Comparison of ENCODE assay signal across 18 cellular contexts in genomic region chr2:34254272-34254882, GRCh38.
A peak's percentile ranks its signal among the peaks of the same experiment; 100 is the strongest.
DNase-seq lines count a peak whose midpoint lies in the region; ATAC-seq and TF ChIP-seq lines count a peak whose summit lies in the region.
"Had no signal": no experiment of that assay in that cellular context is flagged by ENCODE, and none has a peak within 500 bp of the region (broad histone marks: within the 10 kb centered on the region; RNA-seq: fewer than 3 reads in every experiment).

No MANE protein-coding gene starts in this region.

- TF ChIP-seq CTCF in body of pancreas (IDR thresholded peaks at IDR 0.05) (no peak), kidney epithelial cell (IDR thresholded peaks at IDR 0.05; ENCODE audit: insufficient read depth, low read length, poor library complexity, severe bottlenecking) (no peak), transverse colon (IDR thresholded peaks at IDR 0.05) (no peak), gastrocnemius medialis (IDR thresholded peaks at IDR 0.05 in 4 of 5, conservative IDR thresholded peaks at IDR 0.05 in 1 of 5) (no peak)

- no peak for DNase-seq in body of pancreas
- peak; percentile 25 for DNase-seq in kidney epithelial cell (ENCODE audit: low read depth)
- no peak for DNase-seq in mesenchymal stem cell
- no peak for DNase-seq in transverse colon
- DNase-seq in NCI-H748 treated with DMSO at 0.1 percent for 48 hours (lab: John Stamatoyannopoulos, UW): no peak
- no peak for DNase-seq in activated CD8-positive, alpha-beta memory T cell treated with anti-CD3 and anti-CD28 coated beads, Interleukin-2, amount 10 ng/mL, durations not matched to agents 7 days and 5 days
- DNase-seq in gastrocnemius medialis: no peak
- DNase-seq: BE2C; Calu3; CD4-positive, alpha-beta T cell; GF-D8; GM23248; KG1; NCI-H1048; NCI-H1436 treated with DMSO at 0.1 percent for 48 hours; NCI-H2029 treated with DMSO at 0.1 percent for 48 hours; NCI-H774 had no signal

- H3K4me3 ChIP-seq in body of pancreas: no peak overlapping the region
- no peak overlapping the region for H3K4me3 ChIP-seq in kidney epithelial cell (ENCODE audit: low read depth, low read length)
- H3K4me3 ChIP-seq in mesenchymal stem cell (ENCODE audit: insufficient read depth in 1 of 2, low read depth in 1 of 2, low read length in 2 of 2): no peak overlapping the region
- no peak overlapping the region for H3K4me3 ChIP-seq in transverse colon
- H3K4me3 ChIP-seq in gastrocnemius medialis: no peak overlapping the region
- H3K4me3 ChIP-seq: GM23248 had no signal

- TF ChIP-seq POLR2A in body of pancreas (IDR thresholded peaks at IDR 0.05) (peak in 2 of 3 donors; percentile 9 to 21), transverse colon (IDR thresholded peaks at IDR 0.05) (no peak), gastrocnemius medialis (IDR thresholded peaks at IDR 0.05) (no peak)

- H3K27ac ChIP-seq in body of pancreas (peak overlapping the region; percentile 60 to 75 (median 66)), mesenchymal stem cell (ENCODE audit: low read length, poor library complexity, severe bottlenecking) (peak overlapping the region; percentile 89), transverse colon (peak overlapping the region in 3 of 4 donors; percentile 23 to 40 (median 24)), gastrocnemius medialis (no peak overlapping the region)
- H3K27ac ChIP-seq: GM23248, RWPE1 had no signal

- H3K14ac ChIP-seq in mesenchymal stem cell (ENCODE audit: low read length in 2 of 2): no peak overlapping the region

- H3K27me3 ChIP-seq in body of pancreas (no peaks in the 10 kb centered on the region), kidney epithelial cell (ENCODE audit: control insufficient read depth, insufficient read depth, low read length) (no peaks in the 10 kb centered on the region), mesenchymal stem cell (ENCODE audit: control insufficient read depth in 1 of 2, insufficient read depth in 1 of 2, low read length in 2 of 2) (no peaks in the 10 kb centered on the region), transverse colon (no peaks in the 10 kb centered on the region), gastrocnemius medialis (no peaks in the 10 kb centered on the region)
- H3K27me3 ChIP-seq: BE2C had no signal

- no peak overlapping the region for H2AK5ac ChIP-seq in mesenchymal stem cell (ENCODE audit: low read length, severe bottlenecking)

- TF ChIP-seq EP300 in transverse colon (IDR thresholded peaks at IDR 0.05; ENCODE audit: low read depth): no peak

- ATAC-seq in body of pancreas (peak; percentile 90), gastrocnemius medialis (no peak)
- ATAC-seq in activated CD8-positive, alpha-beta memory T cell treated with anti-CD3 and anti-CD28 coated beads, Interleukin-2, amount 10 ng/mL, durations not matched to agents 7 days and 5 days: no peak

- no peaks in the 10 kb centered on the region for H3K4me1 Mint-ChIP-seq in activated CD8-positive, alpha-beta memory T cell treated with anti-CD3 and anti-CD28 coated beads, Interleukin-2, amount 10 ng/mL, durations not matched to agents 7 days and 5 days

- no peaks in the 10 kb centered on the region for H3K36me3 ChIP-seq in body of pancreas (replicated peaks in 1 of 2; ENCODE audit: insufficient read depth in 1 of 2, low read depth in 2 of 2)
- H3K36me3 ChIP-seq in kidney epithelial cell (ENCODE audit: control insufficient read depth, insufficient read depth, low read length): no peaks in the 10 kb centered on the region
- no peaks in the 10 kb centered on the region for H3K36me3 ChIP-seq in mesenchymal stem cell (ENCODE audit: control insufficient read depth in 1 of 2, insufficient read depth in 2 of 2, low read depth in 1 of 2, low read length in 2 of 2)
- H3K36me3 ChIP-seq in transverse colon: no peaks in the 10 kb centered on the region
- H3K36me3 ChIP-seq in gastrocnemius medialis: no peaks in the 10 kb centered on the region
- H3K36me3 ChIP-seq: BE2C had no signal

- H3K18ac ChIP-seq in mesenchymal stem cell (ENCODE audit: low read depth in 1 of 2, low read length in 2 of 2): no peak overlapping the region

- H3K27me3 Mint-ChIP-seq in activated CD8-positive, alpha-beta memory T cell treated with anti-CD3 and anti-CD28 coated beads, Interleukin-2, amount 10 ng/mL, durations not matched to agents 7 days and 5 days: no peaks in the 10 kb centered on the region
- H3K27me3 Mint-ChIP-seq: CD4-positive, alpha-beta T cell had no signal

- peaks cover 3% of the 10 kb centered on the region for H3K9me3 Mint-ChIP-seq in activated CD8-positive, alpha-beta memory T cell treated with anti-CD3 and anti-CD28 coated beads, Interleukin-2, amount 10 ng/mL, durations not matched to agents 7 days and 5 days (ENCODE audit: low read depth)
- H3K9me3 Mint-ChIP-seq: CD4-positive, alpha-beta T cell had no signal

- CTCF ChIA-PET in activated CD8-positive, alpha-beta memory T cell treated with anti-CD3 and anti-CD28 coated beads, Interleukin-2, amount 10 ng/mL, durations not matched to agents 7 days and 5 days (lab: Charles Lee): no interaction called here

- no peak overlapping the region for H3K4me3 Mint-ChIP-seq in activated CD8-positive, alpha-beta memory T cell treated with anti-CD3 and anti-CD28 coated beads, Interleukin-2, amount 10 ng/mL, durations not matched to agents 7 days and 5 days
- H3K4me3 Mint-ChIP-seq: CD4-positive, alpha-beta T cell had no signal

- H2BK15ac ChIP-seq in mesenchymal stem cell (ENCODE audit: low read depth, poor library complexity, severe bottlenecking): no peak overlapping the region

- peak overlapping the region; percentile 54 for H2BK5ac ChIP-seq in mesenchymal stem cell (ENCODE audit: low read depth, low read length, poor library complexity, severe bottlenecking)

- in situ Hi-C loops in transverse colon (cut with MboI; ENCODE audit: low pct_ligation_motif_present in 1 of 4, low pct_unique_long_range_greater_than_20kb in 1 of 4, low sequenced_read_pairs in 3 of 4): no loop called here
- in situ Hi-C loops in gastrocnemius medialis (cut with MboI; ENCODE audit: low sequenced_read_pairs in 4 of 4): no loop called here

- no peaks in the 10 kb centered on the region for H3K36me3 Mint-ChIP-seq in activated CD8-positive, alpha-beta memory T cell treated with anti-CD3 and anti-CD28 coated beads, Interleukin-2, amount 10 ng/mL, durations not matched to agents 7 days and 5 days

- no peaks in the 10 kb centered on the region for H3K9me3 ChIP-seq in body of pancreas
- H3K9me3 ChIP-seq in mesenchymal stem cell (ENCODE audit: control insufficient read depth, low read length): no peaks in the 10 kb centered on the region
- H3K9me3 ChIP-seq in transverse colon: no peaks in the 10 kb centered on the region
- no peaks in the 10 kb centered on the region for H3K9me3 ChIP-seq in gastrocnemius medialis
- H3K9me3 ChIP-seq: BE2C had no signal

- H4K91ac ChIP-seq in mesenchymal stem cell (ENCODE audit: low read length): no peak overlapping the region

- no peak overlapping the region for H2BK12ac ChIP-seq in mesenchymal stem cell (ENCODE audit: low read length in 2 of 2)

- H4K8ac ChIP-seq in mesenchymal stem cell (ENCODE audit: low read length): no peak overlapping the region

- 27 to 28% methylated on average over 2 of the region's 2 CpGs for WGBS in body of pancreas, 2 donors
- WGBS in mesenchymal stem cell: 40% methylated on average over 1 of the region's 2 CpGs
- WGBS in transverse colon (ENCODE audit: low coverage in 1 of 2), 2 donors: 30 to 33% methylated on average over 2 of the region's 2 CpGs

- no peak overlapping the region for H3K4ac ChIP-seq in mesenchymal stem cell (ENCODE audit: low read depth in 1 of 2, low read length in 2 of 2)

- H3K4me1 ChIP-seq in body of pancreas: peaks cover 39% of the 10 kb centered on the region
- H3K4me1 ChIP-seq in mesenchymal stem cell (ENCODE audit: control insufficient read depth, insufficient read depth, low read depth, low read length): no peaks in the 10 kb centered on the region
- peaks cover 0 to 20% (median 9%) of the 10 kb centered on the region in 4 donors for H3K4me1 ChIP-seq in transverse colon
- no peaks in the 10 kb centered on the region for H3K4me1 ChIP-seq in gastrocnemius medialis
- H3K4me1 ChIP-seq: BE2C had no signal

- H2AFZ ChIP-seq in mesenchymal stem cell (ENCODE audit: low read depth, low read length): no peak overlapping the region
- H2AFZ ChIP-seq: GM23248 had no signal

- intact Hi-C loops in body of pancreas (cut with DNase I): no loop called here
- intact Hi-C loops in transverse colon (cut with DNase I; ENCODE audit: low total_unique reads): no loop called here
- intact Hi-C loops in gastrocnemius medialis (cut with DNase I; ENCODE audit: low total_unique reads): no loop called here

- no peak overlapping the region for H2BK120ac ChIP-seq in mesenchymal stem cell (ENCODE audit: low read depth, low read length)

- H3K27ac Mint-ChIP-seq in activated CD8-positive, alpha-beta memory T cell treated with anti-CD3 and anti-CD28 coated beads, Interleukin-2, amount 10 ng/mL, durations not matched to agents 7 days and 5 days: no peak overlapping the region
- H3K27ac Mint-ChIP-seq: CD4-positive, alpha-beta T cell had no signal

- H3K79me1 ChIP-seq in mesenchymal stem cell (replicated peaks; ENCODE audit: low read length, poor library complexity, severe bottlenecking): no peaks in the 10 kb centered on the region

- no peak overlapping the region for H3K23ac ChIP-seq in mesenchymal stem cell (ENCODE audit: low read length in 2 of 2)

- H3K4me2 ChIP-seq in mesenchymal stem cell (ENCODE audit: low read length, poor library complexity, severe bottlenecking): peak overlapping the region; percentile 17

- no peak overlapping the region for H3K9ac ChIP-seq in mesenchymal stem cell (ENCODE audit: low read length)
- H3K9ac ChIP-seq: GM23248 had no signal

Comparison
In these comparisons a context has a peak if more than half of its experiments do, and no peak if none do; other contexts are left out.
1. H3K27ac ChIP-seq: peak in body of pancreas (4 of 4), mesenchymal stem cell (single experiment) and transverse colon (3 of 4); none in gastrocnemius medialis (0 of 4).
2. POLR2A ChIP-seq: peak in body of pancreas (2 of 3); none in transverse colon (single experiment) and gastrocnemius medialis (0 of 2).